Comparison of ENCODE assay signal across 31 cellular contexts in genomic region chr1:221904319-221904718, GRCh38.
DNase-seq lines count a peak whose midpoint lies in the region; ATAC-seq and TF ChIP-seq lines count a peak whose summit lies in the region.
"Had no signal": no experiment of that assay in that cellular context is flagged by ENCODE, and none has a peak within 500 bp of the region (broad histone marks: within the 10 kb centered on the region; RNA-seq: fewer than 3 reads in every experiment).

No MANE protein-coding gene starts in this region.

- 97% methylated on average over 2 of the region's 2 CpGs for WGBS in esophagus muscularis mucosa
- WGBS in neuronal stem cell (ENCODE audit: extremely low coverage in 2 of 2, insufficient read length in 2 of 2, insufficient replicate concordance in 1 of 2), 2 donors: no CpG with 5 or more reads among the region's 2 CpGs

- no peaks in the 10 kb centered on the region for H3K79me1 ChIP-seq in neuronal stem cell (ENCODE audit: low read depth, low read length)

- no peaks in the 10 kb centered on the region for H3K4me1 Mint-ChIP-seq in activated CD8-positive, alpha-beta T cell treated with anti-CD3 and anti-CD28 coated beads for 36 hours (ENCODE audit: low read depth)
- H3K4me1 Mint-ChIP-seq: B cell; CD14-positive monocyte; CD4-positive, alpha-beta memory T cell; CD8-positive, alpha-beta memory T cell had no signal

- TF ChIP-seq CTCF in esophagus muscularis mucosa (IDR thresholded peaks at IDR 0.05): no peak
- TF ChIP-seq CTCF in activated CD8-positive, alpha-beta T cell treated with anti-CD3 and anti-CD28 coated beads for 36 hours (IDR thresholded peaks at IDR 0.05): no peak

- H3K14ac ChIP-seq in neuronal stem cell (ENCODE audit: low read length): no peak overlapping the region

- CTCF ChIA-PET in activated CD8-positive, alpha-beta T cell treated with anti-CD3 and anti-CD28 coated beads for 36 hours (lab: Charles Lee): no interaction called here

- H3K9me3 Mint-ChIP-seq in activated CD8-positive, alpha-beta T cell treated with anti-CD3 and anti-CD28 coated beads for 36 hours: no peaks in the 10 kb centered on the region
- H3K9me3 Mint-ChIP-seq: CD4-positive, alpha-beta memory T cell; CD4-positive, alpha-beta T cell; CD8-positive, alpha-beta memory T cell; CD8-positive, alpha-beta T cell had no signal

- H3K27me3 ChIP-seq in esophagus muscularis mucosa: no peaks in the 10 kb centered on the region
- H3K27me3 ChIP-seq in neuronal stem cell (ENCODE audit: control insufficient read depth in 3 of 3, insufficient read depth in 3 of 3, low read depth in 1 of 3, low read length in 3 of 3): no peaks in the 10 kb centered on the region
- H3K27me3 ChIP-seq: BE2C; BLaER1; BLaER1 treated with 17β-estradiol and CSF1 and Interleukin-3, amounts not matched to agents 10 nM and 100 nM had no signal

- no peak for TF ChIP-seq EP300 in esophagus muscularis mucosa (IDR thresholded peaks at IDR 0.05)

- H3K4me1 ChIP-seq in esophagus muscularis mucosa (peaks cover 0 to 8% (median 0%) of the 10 kb centered on the region in 4 donors), neuronal stem cell (ENCODE audit: control insufficient read depth in 2 of 2, insufficient read depth in 1 of 2, low read depth in 1 of 2, low read length in 2 of 2) (peaks cover 0 to 3% of the 10 kb centered on the region in 2 donors)
- H3K4me1 ChIP-seq: A549, BE2C, Caco-2 had no signal

- H3K4me3 Mint-ChIP-seq in activated CD8-positive, alpha-beta T cell treated with anti-CD3 and anti-CD28 coated beads for 36 hours: no peak overlapping the region
- H3K4me3 Mint-ChIP-seq: B cell; CD14-positive monocyte; CD4-positive, alpha-beta memory T cell; CD4-positive, alpha-beta T cell; CD4-positive, CD25-positive, alpha-beta regulatory T cell; CD8-positive, alpha-beta memory T cell; CD8-positive, alpha-beta T cell had no signal

- intact Hi-C loops in esophagus muscularis mucosa (cut with DNase I): no loop called here
- intact Hi-C loops in activated CD8-positive, alpha-beta T cell treated with anti-CD3 and anti-CD28 coated beads for 36 hours (cut with micrococcal nuclease): no loop called here

- ATAC-seq in activated CD8-positive, alpha-beta T cell treated with anti-CD3 and anti-CD28 coated beads for 36 hours: no peak
- ATAC-seq: A549; CD8-positive, alpha-beta T cell had no signal

- H3K9ac ChIP-seq in neuronal stem cell (ENCODE audit: low read depth, low read length, poor library complexity): no peak overlapping the region
- H3K9ac ChIP-seq: BLaER1; BLaER1 treated with 17β-estradiol and CSF1 and Interleukin-3, amounts not matched to agents 10 nM and 100 nM had no signal

- DNase-seq in esophagus muscularis mucosa (ENCODE audit: extremely low spot score): peak; percentile 82
- DNase-seq in neuronal stem cell (ENCODE audit: low spot score): no peak
- no peak for DNase-seq in activated CD8-positive, alpha-beta T cell treated with anti-CD3 and anti-CD28 coated beads for 36 hours
- DNase-seq in HCEC 1CT: no peak
- DNase-seq: 8988T; ACHN; AML-193; BE2C; C1 segment of cervical spinal cord; Caco-2; Calu3; CD4-positive, alpha-beta memory T cell; CD4-positive, alpha-beta T cell; CD4-positive, CD25-positive, alpha-beta regulatory T cell; CD8-positive, alpha-beta memory T cell; CD8-positive, alpha-beta T cell; COR-L47; DMS 273 treated with DMSO at 0.1 percent for 48 hours; DMS153; DMS53; DMS79; DMS79 treated with DMSO at 0.1 percent for 48 hours; DND-41; EL had no signal

- H2BK120ac ChIP-seq in neuronal stem cell (ENCODE audit: low read depth, low read length): no peak overlapping the region

- H3K36me3 ChIP-seq in esophagus muscularis mucosa (no peaks in the 10 kb centered on the region), neuronal stem cell (replicated peaks in 1 of 2; ENCODE audit: control insufficient read depth in 2 of 2, insufficient read depth in 2 of 2, low read length in 2 of 2) (no peaks in the 10 kb centered on the region)
- H3K36me3 ChIP-seq: BE2C; BLaER1; BLaER1 treated with 17β-estradiol and CSF1 and Interleukin-3, amounts not matched to agents 10 nM and 100 nM had no signal

- H3K9me3 ChIP-seq in esophagus muscularis mucosa (no peaks in the 10 kb centered on the region), neuronal stem cell (replicated peaks in 1 of 2; ENCODE audit: control insufficient read depth in 2 of 2, insufficient read depth in 1 of 2, low read depth in 1 of 2, low read length in 2 of 2) (no peaks in the 10 kb centered on the region)
- H3K9me3 ChIP-seq: A549, BE2C, Caco-2 had no signal

- H2AFZ ChIP-seq in neuronal stem cell (ENCODE audit: low read length): no peak overlapping the region

- no peaks in the 10 kb centered on the region for H3K36me3 Mint-ChIP-seq in activated CD8-positive, alpha-beta T cell treated with anti-CD3 and anti-CD28 coated beads for 36 hours (ENCODE audit: low read depth)
- H3K36me3 Mint-ChIP-seq: CD4-positive, alpha-beta memory T cell; CD4-positive, CD25-positive, alpha-beta regulatory T cell; CD8-positive, alpha-beta memory T cell; CD8-positive, alpha-beta T cell had no signal

- H4K8ac ChIP-seq in neuronal stem cell (ENCODE audit: low read depth, low read length): no peak overlapping the region

- peak overlapping the region; percentile 7 for H2AK5ac ChIP-seq in neuronal stem cell (ENCODE audit: low read depth, low read length)

- no peak overlapping the region for H2BK15ac ChIP-seq in neuronal stem cell (ENCODE audit: low read length)

- TF ChIP-seq POLR2A in esophagus muscularis mucosa (IDR thresholded peaks at IDR 0.05; ENCODE audit: low read depth): no peak

- POLR2A ChIA-PET in activated CD8-positive, alpha-beta T cell treated with anti-CD3 and anti-CD28 coated beads for 36 hours (lab: Charles Lee): no interaction called here

- peak overlapping the region; percentile 86 for H3K23ac ChIP-seq in neuronal stem cell (ENCODE audit: low read depth, low read length, poor library complexity)

- H2BK5ac ChIP-seq in neuronal stem cell (ENCODE audit: low read length): no peak overlapping the region

- H3K27ac ChIP-seq in esophagus muscularis mucosa (replicated peaks in 1 of 4) (no peak overlapping the region), neuronal stem cell (replicated peaks; ENCODE audit: low read length) (no peak overlapping the region)
- H3K27ac ChIP-seq: 22Rv1; A549; BLaER1 treated with 17β-estradiol and CSF1 and Interleukin-3, amounts not matched to agents 10 nM and 100 nM; C4-2B had no signal

- peaks cover 3% of the 10 kb centered on the region for H3K27me3 Mint-ChIP-seq in activated CD8-positive, alpha-beta T cell treated with anti-CD3 and anti-CD28 coated beads for 36 hours
- H3K27me3 Mint-ChIP-seq: B cell; CD4-positive, alpha-beta T cell; CD4-positive, CD25-positive, alpha-beta regulatory T cell; CD8-positive, alpha-beta memory T cell had no signal

- H3K18ac ChIP-seq in neuronal stem cell (ENCODE audit: low read length): peak overlapping the region; percentile 30

- H3K4me3 ChIP-seq in esophagus muscularis mucosa (no peak overlapping the region), neuronal stem cell (ENCODE audit: low read length in 2 of 2) (no peak overlapping the region)
- H3K4me3 ChIP-seq: A549; BLaER1; BLaER1 treated with 17β-estradiol and CSF1 and Interleukin-3, amounts not matched to agents 10 nM and 100 nM had no signal

- H3K27ac Mint-ChIP-seq in activated CD8-positive, alpha-beta T cell treated with anti-CD3 and anti-CD28 coated beads for 36 hours: no peak overlapping the region
- H3K27ac Mint-ChIP-seq: B cell; CD4-positive, alpha-beta memory T cell; CD4-positive, alpha-beta T cell; CD4-positive, CD25-positive, alpha-beta regulatory T cell; CD8-positive, alpha-beta T cell had no signal

- H4K91ac ChIP-seq in neuronal stem cell (ENCODE audit: low read depth, low read length, poor library complexity): no peak overlapping the region

- H3K4me2 ChIP-seq in neuronal stem cell (ENCODE audit: insufficient read depth, low read length, poor library complexity, severe bottlenecking): no peak overlapping the region
- H3K4me2 ChIP-seq: A549; BLaER1; BLaER1 treated with 17β-estradiol and CSF1 and Interleukin-3, amounts not matched to agents 10 nM and 100 nM had no signal

- no peak overlapping the region for H2BK12ac ChIP-seq in neuronal stem cell (ENCODE audit: low read length)

- H3K4ac ChIP-seq in neuronal stem cell (ENCODE audit: low read length): no peak overlapping the region
